In the genomic region with DNA sequence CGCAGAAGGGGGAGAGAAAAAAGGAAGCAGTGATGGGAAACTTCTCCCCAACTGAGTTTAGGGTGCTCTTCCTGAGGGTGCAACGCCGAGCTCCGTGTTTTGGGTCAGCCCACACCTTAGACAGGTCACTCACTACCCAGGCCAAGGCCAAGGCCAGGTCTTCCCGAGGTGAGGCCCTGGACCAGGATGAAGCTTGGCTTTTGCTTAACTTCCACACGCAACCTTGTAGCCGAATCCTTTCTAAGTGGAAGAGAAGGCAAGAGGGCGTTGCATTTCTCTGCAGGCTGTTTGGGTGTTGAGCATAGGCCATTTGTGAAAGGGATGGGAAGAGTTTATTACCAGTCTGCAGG, we compare ENCODE assay signal across 1 cellular context.
A peak's percentile ranks its signal among the peaks of the same experiment; 100 is the strongest.
TF ChIP-seq lines count a peak whose summit lies in the region.

No MANE protein-coding gene starts in this region.

TF ChIP-seq in H1, 55 proteins besides CTCF, POLR2A, EP300 and RAD21:
- TF ChIP-seq KDM4A (IDR thresholded peaks at IDR 0.05; ENCODE audit: low read depth, low read length, severe bottlenecking) (no peak), TBP (IDR thresholded peaks at IDR 0.05; ENCODE audit: low read depth, low read length) (0 out of 2 replicates have a peak, but pooled peaks have one; percentile 2)
